ENCODE assay signal across 16 cellular contexts in genomic region chr13:32253911-32254399, GRCh38.
DNase-seq lines count a peak whose midpoint lies in the region; TF ChIP-seq lines count a peak whose summit lies in the region.
"Had no signal": no experiment of that assay in that cellular context is flagged by ENCODE, and none has a peak within 500 bp of the region (broad histone marks: within the 10 kb centered on the region; RNA-seq: fewer than 3 reads in every experiment).

No MANE protein-coding gene starts in this region.

- H4K20me1 ChIP-seq in neural progenitor cell (ENCODE audit: low read depth) = no peaks in the 10 kb centered on the region

- H3K27ac Mint-ChIP-seq in neural progenitor cell = no peak overlapping the region
- H3K27ac Mint-ChIP-seq: activated B cell treated with CpG ODN at 0.5 μM for 24 hours; activated naive CD4-positive, alpha-beta T cell treated with anti-CD3 and anti-CD28 coated beads, Interleukin-2, amount 50 U/mL, for 72 hours; CD4-positive, alpha-beta T cell had no signal

- H3K27me3 ChIP-seq in liver (ENCODE audit: control insufficient read depth in 4 of 4, insufficient read depth in 4 of 4, low read length in 3 of 4) = no peaks in the 10 kb centered on the region
- no peaks in the 10 kb centered on the region for H3K27me3 ChIP-seq in sigmoid colon
- H3K27me3 ChIP-seq in neural progenitor cell = no peaks in the 10 kb centered on the region
- H3K27me3 ChIP-seq: neutrophil had no signal

- H3K79me2 ChIP-seq in neural progenitor cell (ENCODE audit: low read depth) = no peaks in the 10 kb centered on the region

- H3K36me3 Mint-ChIP-seq in neural progenitor cell = no peaks in the 10 kb centered on the region
- H3K36me3 Mint-ChIP-seq: activated naive CD4-positive, alpha-beta T cell treated with anti-CD3 and anti-CD28 coated beads, Interleukin-2, amount 50 U/mL, for 72 hours had no signal

- H3K36me3 ChIP-seq in liver (ENCODE audit: control insufficient read depth in 4 of 4, insufficient read depth in 3 of 4, low read depth in 1 of 4, low read length in 3 of 4) (peaks cover 0 to 5% (median 0%) of the 10 kb centered on the region in 4 donors), sigmoid colon (peaks cover 0 to 18% (median 0%) of the 10 kb centered on the region in 4 donors), neural progenitor cell (no peaks in the 10 kb centered on the region)

- H3K4me3 ChIP-seq in liver (ENCODE audit: low read depth in 1 of 3, low read length in 3 of 3) (peak overlapping the region; percentile 41 to 66 (median 64)), sigmoid colon (peak overlapping the region; percentile 18 to 45 (median 36)), neural progenitor cell (no peak overlapping the region)

- H3F3A ChIP-seq in neural progenitor cell (ENCODE audit: low read depth) = no peaks in the 10 kb centered on the region

- intact Hi-C loops in sigmoid colon (cut with DNase I) = no loop called here

- TF ChIP-seq EP300 in sigmoid colon (IDR thresholded peaks at IDR 0.05) = peak in 2 of 4 donors; percentile 55 to 64

- peak overlapping the region; percentile 80 to 96 for H3K9ac ChIP-seq in liver (ENCODE audit: low read depth in 1 of 2, low read length in 2 of 2)
- no peak overlapping the region for H3K9ac ChIP-seq in neural progenitor cell

- no peaks in the 10 kb centered on the region for H3K27me3 Mint-ChIP-seq in neural progenitor cell (ENCODE audit: insufficient read depth, low read depth)
- H3K27me3 Mint-ChIP-seq: activated B cell treated with CpG ODN at 0.5 μM for 24 hours; CD4-positive, alpha-beta T cell had no signal

- 26% methylated on average over 14 of the region's 14 CpGs for WGBS in liver
- WGBS in sigmoid colon, 2 donors = 17 to 66% methylated on average over 14 of the region's 14 CpGs

- no peak overlapping the region for H3K4me3 Mint-ChIP-seq in neural progenitor cell
- H3K4me3 Mint-ChIP-seq: activated B cell treated with CpG ODN at 0.5 μM for 24 hours; CD4-positive, alpha-beta T cell; central memory CD8-positive, alpha-beta T cell had no signal

- no peak for TF ChIP-seq POLR2A in sigmoid colon (IDR thresholded peaks at IDR 0.05)

- H3K27ac ChIP-seq in 22Rv1 (peak overlapping the region; percentile 82), epithelial cell of prostate (peak overlapping the region; percentile 72), liver (ENCODE audit: low read depth in 1 of 2, low read length in 2 of 2) (peak overlapping the region; percentile 88 to 93), sigmoid colon (peak overlapping the region; percentile 76 to 86 (median 83)), neural progenitor cell (no peak overlapping the region)
- H3K27ac ChIP-seq: HL-60, neutrophil had no signal

- no peaks in the 10 kb centered on the region for H3K9me3 ChIP-seq in liver (ENCODE audit: control insufficient read depth in 4 of 4, low read length in 3 of 4)
- no peaks in the 10 kb centered on the region for H3K9me3 ChIP-seq in sigmoid colon
- H3K9me3 ChIP-seq in neural progenitor cell (ENCODE audit: low read depth) = no peaks in the 10 kb centered on the region
- H3K9me3 ChIP-seq: neutrophil had no signal

- no peak overlapping the region for H3K4me2 ChIP-seq in neural progenitor cell

- DNase-seq in epithelial cell of prostate (ENCODE audit: low read depth, low spot score) (no peak), sigmoid colon (no peak), NCI-H524 treated with DMSO at 0.1 percent for 48 hours (lab: John Stamatoyannopoulos, UW) (no peak), neural progenitor cell (ENCODE audit: low spot score) (no peak), amygdala (lab: John Stamatoyannopoulos, UW) (no peak)
- no peak for DNase-seq in activated naive CD4-positive, alpha-beta T cell (lab: John Stamatoyannopoulos, UW)
- DNase-seq: activated B cell treated with CpG ODN at 0.5 μM for 24 hours; CD4-positive, alpha-beta T cell; hippocampal formation; KG1 had no signal

- H3K4me1 ChIP-seq in liver (ENCODE audit: control insufficient read depth in 4 of 4, insufficient read depth in 4 of 4, low read length in 3 of 4) (peaks cover 0 to 23% (median 4%) of the 10 kb centered on the region in 4 donors), sigmoid colon (peaks cover 0 to 37% (median 8%) of the 10 kb centered on the region in 4 donors), neural progenitor cell (no peaks in the 10 kb centered on the region)

- no peak overlapping the region for H2AFZ ChIP-seq in neural progenitor cell (replicated peaks)

- no peaks in the 10 kb centered on the region for H3K9me3 Mint-ChIP-seq in neural progenitor cell
- H3K9me3 Mint-ChIP-seq: activated B cell treated with CpG ODN at 0.5 μM for 24 hours; activated naive CD4-positive, alpha-beta T cell treated with anti-CD3 and anti-CD28 coated beads, Interleukin-2, amount 50 U/mL, for 72 hours; CD4-positive, alpha-beta T cell; central memory CD8-positive, alpha-beta T cell had no signal

- no peak for TF ChIP-seq CTCF in 22Rv1 (IDR thresholded peaks at IDR 0.05)
- TF ChIP-seq CTCF in liver (IDR thresholded peaks at IDR 0.05; ENCODE audit: low read depth, low read length, missing input control) = no peak
- no peak for TF ChIP-seq CTCF in sigmoid colon (IDR thresholded peaks at IDR 0.05)
- TF ChIP-seq CTCF in neural progenitor cell (IDR thresholded peaks at IDR 0.05) = no peak

- TF ChIP-seq RAD21 in liver (IDR thresholded peaks at IDR 0.05) = no peak

- H3K4me1 Mint-ChIP-seq in neural progenitor cell = no peaks in the 10 kb centered on the region
- H3K4me1 Mint-ChIP-seq: activated B cell treated with CpG ODN at 0.5 μM for 24 hours; central memory CD8-positive, alpha-beta T cell had no signal

TF ChIP-seq in liver, 16 proteins besides CTCF, POLR2A, EP300 and RAD21:
- TF ChIP-seq HNF4G (IDR thresholded peaks at IDR 0.05) = no peak
- TF ChIP-seq ZBTB33 (IDR thresholded peaks at IDR 0.05) = no peak
- TF ChIP-seq TAF1 (conservative IDR thresholded peaks at IDR 0.05) = peak; percentile 88
- peak; percentile 26 to 54 for TF ChIP-seq RXRA (IDR thresholded peaks at IDR 0.05)
- TF ChIP-seq HNF4A (conservative IDR thresholded peaks at IDR 0.05) = peak in 1 of 2 donors; percentile 30
- peak; percentile 63 for TF ChIP-seq YY1 (IDR thresholded peaks at IDR 0.05)
- no peak for TF ChIP-seq FOXA1 (IDR thresholded peaks at IDR 0.05)
- TF ChIP-seq EGR1 (IDR thresholded peaks at IDR 0.05; ENCODE audit: low read depth in 2 of 2) = peak in 1 of 2 donors; percentile 44
- TF ChIP-seq MAX (IDR thresholded peaks at IDR 0.05) = peak; percentile 12
- peak; percentile 21 for TF ChIP-seq SP1 (IDR thresholded peaks at IDR 0.05)
